Comparison of ENCODE assay signal across 25 cellular contexts in genomic region chr9:76500056-76500455, GRCh38. TPM values are rescaled to one million over a fixed set of nuclear protein-coding genes. Genes with fewer than 3 reads are reported as not detected.
DNase-seq lines count a peak whose midpoint lies in the region; ATAC-seq, FAIRE-seq and TF ChIP-seq lines count a peak whose summit lies in the region.
"Had no signal": no experiment of that assay in that cellular context is flagged by ENCODE, and none has a peak within 500 bp of the region (broad histone marks: within the 10 kb centered on the region; RNA-seq: fewer than 3 reads in every experiment).

No MANE protein-coding gene starts in this region.

- WGBS in thyroid gland, 2 donors = 43 to 44% methylated on average over 1 of the region's 1 CpG
- 92 to 93% methylated on average over 1 of the region's 1 CpG for WGBS in sigmoid colon, 2 donors

- no peaks in the 10 kb centered on the region for H3K9me3 ChIP-seq in mucosa of stomach (ENCODE audit: control insufficient read depth, low read length)
- H3K9me3 ChIP-seq in thyroid gland = no peaks in the 10 kb centered on the region
- H3K9me3 ChIP-seq in sigmoid colon = no peaks in the 10 kb centered on the region
- H3K9me3 ChIP-seq: BE2C, SJSA1 had no signal

- no peak for DNase-seq in activated naive CD8-positive, alpha-beta T cell treated with anti-CD3 and anti-CD28 coated beads, Interleukin-2, amount 10 ng/mL, durations not matched to agents 7 days and 5 days
- no peak for DNase-seq in activated naive CD8-positive, alpha-beta T cell treated with anti-CD3 and anti-CD28 coated beads for 36 hours
- no peak for DNase-seq in bronchial epithelial cell (ENCODE audit: low read depth)
- DNase-seq in thyroid gland = no peak
- DNase-seq in activated CD8-positive, alpha-beta memory T cell treated with anti-CD3 and anti-CD28 coated beads for 24 hours = no peak
- DNase-seq in HT-29 (ENCODE audit: low spot score) = no peak
- no peak for DNase-seq in sigmoid colon
- DNase-seq: 8988T, ACHN, BE2C, Calu3, GOT3, HCEC 1CT, NCI-H1048, NCI-H1417, NCI-H1694, NCI-H2029 treated with DMSO at 0.1 percent for 48 hours, NCI-H446 treated with DMSO at 0.1 percent for 48 hours, NCI-H526, Right ventricle myocardium superior, RPMI8226 had no signal

- H3K4me1 Mint-ChIP-seq in activated naive CD8-positive, alpha-beta T cell treated with anti-CD3 and anti-CD28 coated beads, Interleukin-2, amount 10 ng/mL, durations not matched to agents 7 days and 5 days = peaks cover 2% of the 10 kb centered on the region
- H3K4me1 Mint-ChIP-seq in activated naive CD8-positive, alpha-beta T cell treated with anti-CD3 and anti-CD28 coated beads for 36 hours = no peaks in the 10 kb centered on the region

- no peaks in the 10 kb centered on the region for H3K27me3 Mint-ChIP-seq in activated naive CD8-positive, alpha-beta T cell treated with anti-CD3 and anti-CD28 coated beads, Interleukin-2, amount 10 ng/mL, durations not matched to agents 7 days and 5 days
- no peaks in the 10 kb centered on the region for H3K27me3 Mint-ChIP-seq in activated naive CD8-positive, alpha-beta T cell treated with anti-CD3 and anti-CD28 coated beads for 36 hours
- H3K27me3 Mint-ChIP-seq: IgD-negative memory B cell had no signal

- TF ChIP-seq CTCF in bronchial epithelial cell (IDR thresholded peaks at IDR 0.05; ENCODE audit: insufficient read depth, low read length, severe bottlenecking) (no peak), thyroid gland (IDR thresholded peaks at IDR 0.05) (no peak), sigmoid colon (IDR thresholded peaks at IDR 0.05) (no peak)

- intact Hi-C loops in thyroid gland (cut with DNase I) (no loop called here), sigmoid colon (cut with DNase I) (no loop called here)

- H3K4me1 ChIP-seq in mucosa of stomach (ENCODE audit: control insufficient read depth, insufficient read depth, low read length) = peaks cover 11% of the 10 kb centered on the region
- peaks cover 11 to 21% of the 10 kb centered on the region in 2 donors for H3K4me1 ChIP-seq in thyroid gland
- H3K4me1 ChIP-seq in sigmoid colon = no peaks in the 10 kb centered on the region
- H3K4me1 ChIP-seq: BE2C had no signal

- H3K27me3 ChIP-seq in bronchial epithelial cell (ENCODE audit: control insufficient read depth, insufficient read depth, low read length) (no peaks in the 10 kb centered on the region), mucosa of stomach (ENCODE audit: control insufficient read depth, insufficient read depth, low read length) (no peaks in the 10 kb centered on the region), thyroid gland (no peaks in the 10 kb centered on the region), sigmoid colon (no peaks in the 10 kb centered on the region)
- H3K27me3 ChIP-seq: SJSA1 had no signal

- TF ChIP-seq POLR2A in thyroid gland (IDR thresholded peaks at IDR 0.05) (no peak), sigmoid colon (IDR thresholded peaks at IDR 0.05) (no peak)

- H3K36me3 Mint-ChIP-seq in activated naive CD8-positive, alpha-beta T cell treated with anti-CD3 and anti-CD28 coated beads, Interleukin-2, amount 10 ng/mL, durations not matched to agents 7 days and 5 days = peaks cover 22% of the 10 kb centered on the region
- H3K36me3 Mint-ChIP-seq in activated naive CD8-positive, alpha-beta T cell treated with anti-CD3 and anti-CD28 coated beads for 36 hours = peaks cover 12% of the 10 kb centered on the region

- H3K36me3 ChIP-seq in bronchial epithelial cell (ENCODE audit: control insufficient read depth, insufficient read depth, low read length) (peaks cover 7% of the 10 kb centered on the region), mucosa of stomach (ENCODE audit: control insufficient read depth, insufficient read depth, low read length) (peaks cover 5% of the 10 kb centered on the region), thyroid gland (no peaks in the 10 kb centered on the region), sigmoid colon (peaks cover 0 to 4% (median 0%) of the 10 kb centered on the region in 4 donors)
- H3K36me3 ChIP-seq: BE2C had no signal

- no peak for ATAC-seq in activated naive CD8-positive, alpha-beta T cell treated with anti-CD3 and anti-CD28 coated beads, Interleukin-2, amount 10 ng/mL, durations not matched to agents 7 days and 5 days (ENCODE audit: low read depth)

- peak overlapping the region; percentile 13 for H3K9ac ChIP-seq in mucosa of stomach (ENCODE audit: low read length)
- H3K9ac ChIP-seq: KMS-11 had no signal

- H3K4me3 Mint-ChIP-seq in activated naive CD8-positive, alpha-beta T cell treated with anti-CD3 and anti-CD28 coated beads, Interleukin-2, amount 10 ng/mL, durations not matched to agents 7 days and 5 days = no peak overlapping the region
- H3K4me3 Mint-ChIP-seq in activated naive CD8-positive, alpha-beta T cell treated with anti-CD3 and anti-CD28 coated beads for 36 hours = no peak overlapping the region
- H3K4me3 Mint-ChIP-seq: IgD-negative memory B cell had no signal

- H3K4me3 ChIP-seq in bronchial epithelial cell (ENCODE audit: low read depth, low read length) = no peak overlapping the region
- no peak overlapping the region for H3K4me3 ChIP-seq in mucosa of stomach (ENCODE audit: low read length)
- no peak overlapping the region for H3K4me3 ChIP-seq in thyroid gland (replicated peaks in 1 of 3)
- H3K4me3 ChIP-seq in sigmoid colon = no peak overlapping the region
- H3K4me3 ChIP-seq: SJSA1 had no signal

- H3K27ac Mint-ChIP-seq in activated naive CD8-positive, alpha-beta T cell treated with anti-CD3 and anti-CD28 coated beads, Interleukin-2, amount 10 ng/mL, durations not matched to agents 7 days and 5 days = peak overlapping the region; percentile 26
- no peak overlapping the region for H3K27ac Mint-ChIP-seq in activated naive CD8-positive, alpha-beta T cell treated with anti-CD3 and anti-CD28 coated beads for 36 hours
- H3K27ac Mint-ChIP-seq: IgD-negative memory B cell had no signal

- TF ChIP-seq EP300 in sigmoid colon (IDR thresholded peaks at IDR 0.05) = no peak

- peaks cover 3% of the 10 kb centered on the region for H3K9me3 Mint-ChIP-seq in activated naive CD8-positive, alpha-beta T cell treated with anti-CD3 and anti-CD28 coated beads, Interleukin-2, amount 10 ng/mL, durations not matched to agents 7 days and 5 days
- H3K9me3 Mint-ChIP-seq in activated naive CD8-positive, alpha-beta T cell treated with anti-CD3 and anti-CD28 coated beads for 36 hours = peaks cover 2% of the 10 kb centered on the region

- FAIRE-seq in bronchial epithelial cell (lab: Jason Lieb, UNC) = peak; percentile 72

- H3K27ac ChIP-seq in thyroid gland (peak overlapping the region in 2 of 3 donors; percentile 20 to 39), sigmoid colon (no peak overlapping the region)
- H3K27ac ChIP-seq: KMS-11, SJSA1 had no signal

- POLR2A ChIA-PET in activated naive CD8-positive, alpha-beta T cell treated with anti-CD3 and anti-CD28 coated beads, Interleukin-2, amount 10 ng/mL, durations not matched to agents 7 days and 5 days (lab: Charles Lee) = no interaction called here

RNA-seq across cellular contexts. Expression of gene GCNT1, which starts 41.1 kb away (rescaled TPM):
- 10 to 100 TPM; 10.9 to 11.1 TPM for total RNA-seq in activated naive CD8-positive, alpha-beta T cell treated with anti-CD3 and anti-CD28 coated beads, Interleukin-2, amount 10 ng/mL, durations not matched to agents 7 days and 5 days
- 1 to 10 TPM; 4.3 to 5.4 TPM for total RNA-seq in activated naive CD8-positive, alpha-beta T cell treated with anti-CD3 and anti-CD28 coated beads for 36 hours
- total RNA-seq in bronchial epithelial cell = 3.7 and 4.5 TPM in 2 replicates
- total RNA-seq in thyroid gland = 100 to 1,000 TPM in 1 of 4 donors, 10 to 100 TPM in 3; 15.4 to 340 (median 30.9) TPM
- 1.2 and 1.5 TPM in 2 replicates for total RNA-seq in HT-29 (2014; rRNA removed; shearing (Covaris generic))
- total RNA-seq in sigmoid colon = 1 to 10 TPM; 2.1 to 10.0 (median 5.6) TPM
- 1 to 10 TPM; 2.8 to 7.3 (median 6.6) TPM for polyA plus RNA-seq in sigmoid colon

Comparison
In these comparisons a context has a peak if more than half of its experiments do, and no peak if none do; other contexts are left out.
1. H3K27ac ChIP-seq: peak in thyroid gland (2 of 3); none in sigmoid colon (0 of 4).